ENCODE assay signal across 8 cellular contexts in the genomic region with DNA sequence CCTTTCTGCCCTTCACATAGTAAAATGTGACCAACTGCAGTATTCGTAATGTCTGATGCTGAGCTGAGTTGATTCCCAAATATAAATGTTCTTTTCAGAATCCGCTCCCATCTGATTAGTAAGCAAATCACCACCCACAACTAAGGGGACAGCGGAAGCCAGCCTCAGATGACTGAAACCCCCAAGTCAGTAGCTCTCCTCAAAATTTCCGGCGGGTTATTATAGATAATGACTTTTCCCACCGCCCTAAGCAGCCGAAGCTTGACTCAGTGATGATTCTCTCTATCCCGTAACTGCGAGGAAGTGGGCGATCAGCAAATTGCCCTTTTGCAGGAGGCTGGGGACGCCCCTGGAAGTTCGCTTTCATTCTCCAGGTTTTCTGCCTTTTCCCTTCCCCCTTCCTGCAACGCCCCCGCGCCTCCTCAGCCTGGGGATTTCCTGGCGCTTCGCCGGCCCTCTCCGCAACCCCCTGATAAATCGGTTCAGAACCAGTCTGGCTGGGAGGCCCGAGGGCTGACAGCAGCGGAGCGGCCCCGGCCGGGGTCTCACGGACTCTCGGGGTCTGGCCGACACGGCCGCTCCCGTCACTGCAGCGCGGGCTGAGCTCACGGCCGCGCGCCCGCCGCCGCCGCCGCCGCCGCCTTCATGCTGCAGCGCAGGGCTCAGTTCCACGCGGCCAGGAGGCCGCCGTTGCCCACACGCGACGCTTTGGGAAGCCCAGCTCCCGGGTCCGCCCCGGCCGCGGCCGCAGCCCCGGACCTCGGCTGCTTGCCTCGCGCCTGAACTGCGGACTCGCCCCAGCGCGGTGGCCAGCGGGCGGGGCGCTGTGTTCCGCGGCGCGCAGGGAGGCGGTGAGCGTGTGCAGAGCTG. TPM values are rescaled to one million over a fixed set of nuclear protein-coding genes. Genes with fewer than 3 reads are reported as not detected.
DNase-seq lines count a peak whose midpoint lies in the region; ATAC-seq and TF ChIP-seq lines count a peak whose summit lies in the region.

Gene LRFN5, plus strand, starts transcription at position 628 of the 870 bp plus-strand sequence.

- peak within 1 kb of the TSS in 1 of 2 donors; percentile 53 for H3K27ac Mint-ChIP-seq in T-cell

- TF ChIP-seq POLR2A in esophagus muscularis mucosa (IDR thresholded peaks at IDR 0.05; ENCODE audit: low read depth) = no peak

- TF ChIP-seq CTCF in BE2C (IDR thresholded peaks at IDR 0.05; ENCODE audit: low read depth, low read length) = no peak
- TF ChIP-seq CTCF in esophagus muscularis mucosa (IDR thresholded peaks at IDR 0.05) = no peak

- DNase-seq in BE2C (peak; percentile 5), HEK293T (ENCODE audit: extremely low spot score) (peak; percentile 28), T-cell (no peak), esophagus muscularis mucosa (ENCODE audit: extremely low spot score) (no peak), NCI-H1930 (lab: John Stamatoyannopoulos, UW) (no peak)

- POLR2A ChIA-PET in HEK293T (lab: Yijun Ruan, JAX) (interaction anchor here (1.0 to 1.1 kb wide), 2 partner anchors 12 to 15 kb away, joined by 3 to 4 read pairs; no protein-coding TSS in a partner anchor), T-cell (lab: Charles Lee) (no interaction called here)

- ATAC-seq in T-cell (replicated peaks in 1 of 4) (peak in 3 of 4 experiments; percentile 35 to 39 (median 37)), GM19463 (IDR thresholded peaks at IDR 0.05; ENCODE audit: unreplicated experiment) (no peak), HG03439 (IDR thresholded peaks at IDR 0.05; ENCODE audit: unreplicated experiment) (no peak)

- H3K9me3 Mint-ChIP-seq in T-cell = no peaks in the 10 kb centered on the region

- H3K27me3 ChIP-seq in BE2C (peaks cover 61% of the 10 kb centered on the region), esophagus muscularis mucosa (peaks cover 0 to 73% (median 11%) of the 10 kb centered on the region in 4 donors), muscle layer of duodenum (ENCODE audit: low read depth, low read length) (peaks cover 44% of the 10 kb centered on the region)

- H3K4me3 ChIP-seq in BE2C (ENCODE audit: low read depth, low read length) = peak within 1 kb of the TSS; percentile 12; the same call in 1 of the 2 replicates
- H3K4me3 ChIP-seq in esophagus muscularis mucosa = peak within 1 kb of the TSS; percentile 62 to 71 (median 68)
- peak within 1 kb of the TSS; percentile 66 to 86 for H3K4me3 ChIP-seq in muscle layer of duodenum (ENCODE audit: low read depth in 1 of 2, low read length in 2 of 2)

- H3K36me3 Mint-ChIP-seq in T-cell = no peaks in the 10 kb centered on the region

- under 1% methylated on average over 21 of the region's 75 CpGs for WGBS in esophagus muscularis mucosa

- CTCF ChIA-PET in HEK293T (lab: Yijun Ruan, JAX) (no interaction called here), T-cell (lab: Charles Lee) (no interaction called here)

- peaks cover 14 to 54% (median 42%) of the 10 kb centered on the region in 3 donors for H3K4me1 Mint-ChIP-seq in T-cell

- intact Hi-C loops in esophagus muscularis mucosa (cut with DNase I) = no loop called here

- H3K4me1 ChIP-seq in BE2C = no peaks in the 10 kb centered on the region
- H3K4me1 ChIP-seq in esophagus muscularis mucosa = peaks cover 14 to 50% (median 40%) of the 10 kb centered on the region in 4 donors
- peaks cover 0 to 28% of the 10 kb centered on the region in 2 donors for H3K4me1 ChIP-seq in muscle layer of duodenum (ENCODE audit: control insufficient read depth in 1 of 2, insufficient read depth in 2 of 2, low read length in 2 of 2)

- peak within 1 kb of the TSS; percentile 72 to 86 (median 82) for H3K27ac ChIP-seq in esophagus muscularis mucosa (replicated peaks in 1 of 4)
- peak within 1 kb of the TSS; percentile 79 for H3K27ac ChIP-seq in muscle layer of duodenum (ENCODE audit: low read length)

- no peaks in the 10 kb centered on the region for H3K36me3 ChIP-seq in BE2C
- no peaks in the 10 kb centered on the region for H3K36me3 ChIP-seq in esophagus muscularis mucosa
- H3K36me3 ChIP-seq in muscle layer of duodenum (ENCODE audit: control insufficient read depth in 1 of 2, insufficient read depth in 2 of 2, low read length in 2 of 2) = no peaks in the 10 kb centered on the region

- H3K9me3 ChIP-seq in BE2C (no peaks in the 10 kb centered on the region; the same call in 1 of the 2 replicates), esophagus muscularis mucosa (no peaks in the 10 kb centered on the region), muscle layer of duodenum (ENCODE audit: control insufficient read depth in 1 of 2, low read length in 2 of 2) (no peaks in the 10 kb centered on the region)

- peak within 1 kb of the TSS; percentile 67 to 71 (median 70) for H3K4me3 Mint-ChIP-seq in T-cell

- peaks cover 66 to 72% of the 10 kb centered on the region in 2 donors for H3K27me3 Mint-ChIP-seq in T-cell

- no peak for TF ChIP-seq EP300 in esophagus muscularis mucosa (IDR thresholded peaks at IDR 0.05)

TF ChIP-seq in HEK293T, 16 proteins besides CTCF, POLR2A, EP300 and RAD21:
- no peak for TF ChIP-seq SUZ12 (IDR thresholded peaks at IDR 0.05)
- no peak for TF ChIP-seq NFRKB (IDR thresholded peaks at IDR 0.05)
- TF ChIP-seq SP1 (IDR thresholded peaks at IDR 0.05) = no peak
- no peak for TF ChIP-seq BHLHE40 (IDR thresholded peaks at IDR 0.05; ENCODE audit: borderline replicate concordance)
- no peak for TF ChIP-seq TARDBP (IDR thresholded peaks at IDR 0.05)
- no peak for TF ChIP-seq HDGF (IDR thresholded peaks at IDR 0.05; ENCODE audit: borderline replicate concordance)
- TF ChIP-seq FOXM1 (IDR thresholded peaks at IDR 0.05; ENCODE audit: borderline replicate concordance) = no peak
- TF ChIP-seq, protein P1, sequence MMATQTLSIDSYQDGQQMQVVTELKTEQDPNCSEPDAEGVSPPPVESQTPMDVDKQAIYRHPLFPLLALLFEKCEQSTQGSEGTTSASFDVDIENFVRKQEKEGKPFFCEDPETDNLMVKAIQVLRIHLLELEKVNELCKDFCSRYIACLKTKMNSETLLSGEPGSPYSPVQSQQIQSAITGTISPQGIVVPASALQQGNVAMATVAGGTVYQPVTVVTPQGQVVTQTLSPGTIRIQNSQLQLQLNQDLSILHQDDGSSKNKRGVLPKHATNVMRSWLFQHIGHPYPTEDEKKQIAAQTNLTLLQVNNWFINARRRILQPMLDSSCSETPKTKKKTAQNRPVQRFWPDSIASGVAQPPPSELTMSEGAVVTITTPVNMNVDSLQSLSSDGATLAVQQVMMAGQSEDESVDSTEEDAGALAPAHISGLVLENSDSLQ (IDR thresholded peaks at IDR 0.05) = no peak
- no peak for TF ChIP-seq L3MBTL2 (conservative IDR thresholded peaks at IDR 0.05)
- TF ChIP-seq ELF4 (IDR thresholded peaks at IDR 0.05) = no peak
- TF ChIP-seq FOXK2 (IDR thresholded peaks at IDR 0.05) = no peak
- TF ChIP-seq ARNT (IDR thresholded peaks at IDR 0.05) = no peak
- no peak for TF ChIP-seq CTBP1 (IDR thresholded peaks at IDR 0.05; ENCODE audit: borderline replicate concordance)
- no peak for TF ChIP-seq ZNF384 (IDR thresholded peaks at IDR 0.05)
- TF ChIP-seq FOXA1 (IDR thresholded peaks at IDR 0.05) = no peak
- no peak for TF ChIP-seq LEF1 (IDR thresholded peaks at IDR 0.05; ENCODE audit: borderline replicate concordance)

RNA-seq across cellular contexts. Expression of gene LRFN5, which starts in this region (rescaled TPM):
- polyA plus RNA-seq in BE2C (2012; ENCODE audit: insufficient read depth, insufficient read length, low read depth) = not detected
- not detected for total RNA-seq in T-cell
- 1 to 10 TPM; 2.1 to 4.6 (median 3.3) TPM for total RNA-seq in esophagus muscularis mucosa

Comparison
In these comparisons a context has a peak if more than half of its experiments do, and no peak if none do; other contexts are left out.
1. Peak in ATAC-seq in T-cell; RNA of the gene not detected or under 1 TPM.
2. DNase-seq: peak in BE2C (single experiment) and HEK293T (single experiment); none in T-cell (0 of 34), esophagus muscularis mucosa (single experiment) and NCI-H1930 (0 of 2).
3. H3K4me3 ChIP-seq: peak in every context shown above with its lines; median percentile 76 in muscle layer of duodenum; 68 in esophagus muscularis mucosa; 12 in BE2C.